In the genomic region with DNA sequence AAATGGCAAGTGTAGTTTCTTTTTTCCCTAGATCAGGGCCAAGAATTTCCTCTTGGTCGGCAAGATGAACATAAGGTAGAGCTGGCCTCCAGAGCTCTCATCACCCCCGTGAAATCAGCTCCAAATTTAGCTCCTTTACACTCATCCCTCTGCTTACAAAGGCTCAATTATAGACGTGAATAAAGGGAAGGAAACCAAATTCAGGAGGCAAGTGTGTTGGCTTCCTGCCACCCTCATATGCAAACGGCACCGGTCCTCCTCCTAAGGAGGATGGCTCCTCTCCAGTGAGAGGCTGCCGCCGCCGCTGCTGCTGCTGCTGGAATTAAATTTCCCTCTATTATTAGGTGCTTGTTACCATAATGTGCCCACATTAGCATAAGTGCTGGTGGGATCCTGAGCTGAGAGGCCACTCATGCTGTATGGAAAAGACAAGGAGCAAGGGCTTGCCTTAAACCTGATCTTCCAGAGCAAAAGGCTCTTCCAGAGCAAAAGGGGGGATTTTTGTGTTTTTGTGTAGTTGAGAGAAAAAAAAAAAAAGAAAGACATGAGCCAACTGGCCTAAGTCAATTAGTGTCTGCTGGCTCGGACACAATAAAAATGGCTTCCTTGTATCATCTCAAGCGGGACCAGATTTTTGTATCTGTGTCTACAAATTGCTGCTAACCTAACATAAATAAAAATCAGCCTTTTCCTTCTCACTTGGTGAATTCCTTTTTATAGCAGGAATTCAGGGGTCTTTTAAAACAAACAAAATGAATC, we compare ENCODE assay signal across 12 cellular contexts.
DNase-seq lines count a peak whose midpoint lies in the region; ATAC-seq and TF ChIP-seq lines count a peak whose summit lies in the region.
"Had no signal": no experiment of that assay in that cellular context is flagged by ENCODE, and none has a peak within 500 bp of the region (broad histone marks: within the 10 kb centered on the region; RNA-seq: fewer than 3 reads in every experiment).

No MANE protein-coding gene starts in this region.

- no peak overlapping the region for H3K9ac ChIP-seq in SK-N-MC (ENCODE audit: insufficient read length)

- H3K4me1 Mint-ChIP-seq in CD4-positive, alpha-beta T cell (ENCODE audit: low read depth), result peaks cover 40% of the 10 kb centered on the region

- no peak overlapping the region for H3K4me3 Mint-ChIP-seq in CD4-positive, alpha-beta T cell

- H3K9me3 Mint-ChIP-seq in CD4-positive, alpha-beta T cell, result no peaks in the 10 kb centered on the region

- no peak for TF ChIP-seq CTCF in CD4-positive, alpha-beta T cell (IDR thresholded peaks at IDR 0.05)

- H3K27me3 ChIP-seq in CD4-positive, alpha-beta T cell (ENCODE audit: control insufficient read depth, insufficient read depth, low read length), result no peaks in the 10 kb centered on the region
- H3K27me3 ChIP-seq: body of pancreas, vagina had no signal

- intact Hi-C loops in CD4-positive, alpha-beta T cell (cut with DNase I, micrococcal nuclease), result loop anchor here in 1 of 2 experiments (10.0 kb wide), 1 partner anchor 497 kb away; a partner anchor contains a TSS

- ATAC-seq in CD4-positive, alpha-beta T cell (ENCODE audit: poor library complexity), result peak; percentile 67
- ATAC-seq in GM18870 (IDR thresholded peaks at IDR 0.05; ENCODE audit: unreplicated experiment), result no peak
- ATAC-seq in GM21786 (IDR thresholded peaks at IDR 0.05; ENCODE audit: unreplicated experiment), result no peak
- ATAC-seq: body of pancreas had no signal

- no peaks in the 10 kb centered on the region for H3K9me3 ChIP-seq in CD4-positive, alpha-beta T cell (ENCODE audit: control insufficient read depth, low read length)
- no peaks in the 10 kb centered on the region for H3K9me3 ChIP-seq in SK-N-MC (ENCODE audit: low read depth, low read length)
- H3K9me3 ChIP-seq: vagina had no signal

- CTCF ChIA-PET in CD4-positive, alpha-beta T cell (lab: Charles Lee), result no interaction called here

- H3K27ac Mint-ChIP-seq in CD4-positive, alpha-beta T cell, result peak overlapping the region; percentile 28

- peak in 3 of 10 experiments; percentile 11 to 24 (median 22) for DNase-seq in CD4-positive, alpha-beta T cell
- DNase-seq in NCI-H1092 (lab: John Stamatoyannopoulos, UW), result peak; percentile 78
- peak; percentile 84 for DNase-seq in SK-N-MC (ENCODE audit: low read depth, low spot score)
- DNase-seq in left kidney (ENCODE audit: low read depth, low spot score), result peak; percentile 51
- no peak for DNase-seq in OCI-M1 (lab: John Stamatoyannopoulos, UW)
- no peak for DNase-seq in CD1c-positive myeloid dendritic cell (ENCODE audit: extremely low spot score)
- DNase-seq: activated CD8-positive, alpha-beta memory T cell treated with anti-CD3 and anti-CD28 coated beads for 24 hours; body of pancreas; stimulated activated CD4-positive, alpha-beta T cell treated with anti-CD3 and anti-CD28 coated beads, Interleukin-2, amount 100 ng/mL, for 48 hours had no signal

- no peak overlapping the region for H3K27ac ChIP-seq in CD4-positive, alpha-beta T cell (ENCODE audit: low read depth, low read length)
- peak overlapping the region; percentile 71 for H3K27ac ChIP-seq in SK-N-MC
- H3K27ac ChIP-seq: body of pancreas, vagina had no signal

- no peaks in the 10 kb centered on the region for H3K36me3 ChIP-seq in SK-N-MC (ENCODE audit: insufficient read depth, low read length)
- H3K36me3 ChIP-seq: vagina had no signal

- H3K27me3 Mint-ChIP-seq in CD4-positive, alpha-beta T cell, result no peaks in the 10 kb centered on the region

- POLR2A ChIA-PET in CD4-positive, alpha-beta T cell (lab: Charles Lee), result interaction anchor here (0.6 to 1.6 kb wide), 7 partner anchors 9 to 722 kb away, joined by 3 to 11 read pairs (median 4); no protein-coding TSS in a partner anchor

- peak overlapping the region; percentile 60 for H3K4me3 ChIP-seq in SK-N-MC
- H3K4me3 ChIP-seq: body of pancreas, vagina had no signal

- H3K36me3 Mint-ChIP-seq in CD4-positive, alpha-beta T cell (ENCODE audit: low read depth), result no peaks in the 10 kb centered on the region

Comparison
In these comparisons a context has a peak if more than half of its experiments do, and no peak if none do; other contexts are left out.
1. DNase-seq: peak in NCI-H1092 (single experiment), SK-N-MC (single experiment) and left kidney (single experiment); none in OCI-M1 (single experiment) and CD1c-positive myeloid dendritic cell (single experiment).